6 cellular contexts compared by ENCODE assay signal in the genomic region with DNA sequence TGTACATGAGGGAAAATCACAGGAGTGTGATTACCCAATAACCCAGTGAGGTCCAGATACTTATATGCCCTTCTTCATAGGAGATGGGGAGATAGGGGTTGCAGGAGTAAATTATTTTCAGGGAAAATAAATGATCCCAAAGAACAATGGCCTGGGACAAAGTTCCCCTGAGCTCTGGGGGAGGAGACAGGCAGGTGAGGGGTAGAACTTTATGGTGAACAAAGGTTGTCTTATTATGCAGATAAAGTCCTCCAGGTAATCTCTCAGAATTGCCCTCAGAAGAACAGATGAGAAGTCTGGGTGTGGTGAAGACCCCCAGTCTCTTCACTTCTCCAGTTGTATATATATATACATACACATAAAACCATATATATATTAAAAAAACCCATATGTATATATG.
"Had no signal": no experiment of that assay in that cellular context is flagged by ENCODE, and none has a peak within 500 bp of the region (broad histone marks: within the 10 kb centered on the region; RNA-seq: fewer than 3 reads in every experiment).

No MANE protein-coding gene starts in this region.

- H3K27ac ChIP-seq: HL-60 had no signal

- DNase-seq: GOT3, H9, HCEC 1CT, KBM-7 had no signal

- ATAC-seq: HepG2 had no signal
